Comparison of ENCODE assay signal across 8 cellular contexts in the genomic region with DNA sequence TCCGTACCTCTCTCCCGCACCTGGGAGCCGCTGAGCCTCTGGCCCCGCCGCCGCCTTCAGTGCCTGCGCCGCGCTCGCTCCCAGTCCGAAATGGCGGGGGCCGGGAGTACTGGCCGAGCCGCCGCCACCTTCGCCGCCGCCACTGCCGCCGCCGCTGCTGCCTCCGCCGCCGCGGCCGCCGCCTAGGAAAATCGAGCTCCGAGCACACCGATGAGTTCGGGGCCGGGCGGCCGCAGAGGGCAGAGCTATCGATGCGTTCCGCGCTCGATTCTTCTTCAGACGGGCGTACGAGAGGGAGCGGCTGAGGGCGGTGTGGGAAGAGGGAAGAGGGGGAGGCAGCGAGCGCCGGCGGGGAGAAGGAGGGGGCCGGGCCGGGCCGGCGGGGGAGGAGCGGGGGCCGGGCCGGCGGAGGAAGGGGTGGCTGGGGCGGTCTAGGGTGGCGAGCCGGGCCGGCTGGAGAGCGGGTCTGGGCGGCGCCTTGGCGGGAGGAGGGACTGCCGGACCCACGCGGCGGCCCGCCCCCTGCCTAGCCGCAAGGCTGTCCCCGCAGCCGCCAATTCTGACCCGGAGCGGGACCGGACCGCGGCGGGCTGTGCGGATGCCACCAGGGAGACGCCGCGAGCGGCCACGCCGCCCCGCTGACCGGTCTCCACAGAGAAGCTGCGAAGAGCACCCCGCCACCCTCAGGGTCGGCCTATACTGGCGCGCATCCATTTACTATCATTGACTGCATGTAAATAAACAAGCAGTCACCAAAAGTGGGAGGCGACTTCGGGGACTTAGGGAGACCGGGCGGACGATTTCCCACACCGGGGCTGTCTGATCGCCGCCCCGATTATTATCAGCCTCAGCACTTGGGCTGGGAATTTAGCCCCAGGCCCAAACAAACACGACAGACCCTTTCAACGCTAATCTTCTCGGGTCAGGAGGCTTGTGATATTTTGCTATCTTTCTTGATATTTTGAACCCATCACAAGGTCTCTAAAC. TPM values are rescaled to one million over a fixed set of nuclear protein-coding genes. Genes with fewer than 3 reads are reported as not detected.
DNase-seq lines count a peak whose midpoint lies in the region; ATAC-seq and TF ChIP-seq lines count a peak whose summit lies in the region.

A gene (minus strand): TSS at position 186 of the 987 bp plus-strand sequence.

- H3K27ac Mint-ChIP-seq in chondrocyte (ENCODE audit: unreplicated experiment) = peak within 1 kb of the TSS; percentile 91

- H3K4me3 Mint-ChIP-seq in chondrocyte (ENCODE audit: unreplicated experiment) = peak within 1 kb of the TSS; percentile 83

- no peaks in the 10 kb centered on the region for H3K27me3 Mint-ChIP-seq in chondrocyte (ENCODE audit: low read depth)

- H3K4me1 Mint-ChIP-seq in chondrocyte (ENCODE audit: low read depth) = peaks cover 26% of the 10 kb centered on the region

- ATAC-seq in HG03439 (IDR thresholded peaks at IDR 0.05; ENCODE audit: unreplicated experiment) = peak; percentile 82

- H3K36me3 ChIP-seq in kidney epithelial cell (ENCODE audit: control insufficient read depth, insufficient read depth, low read length) = no peaks in the 10 kb centered on the region

- H3K27me3 ChIP-seq in kidney epithelial cell (ENCODE audit: control insufficient read depth, insufficient read depth, low read length) = no peaks in the 10 kb centered on the region

- no peaks in the 10 kb centered on the region for H3K36me3 Mint-ChIP-seq in chondrocyte (ENCODE audit: low read depth)

- TF ChIP-seq CTCF in chondrocyte (IDR thresholded peaks at IDR 0.05) = no peak
- TF ChIP-seq CTCF in kidney epithelial cell (IDR thresholded peaks at IDR 0.05; ENCODE audit: insufficient read depth, low read length, poor library complexity, severe bottlenecking) = no peak

- peak; percentile 98 for DNase-seq in Ammon's horn (ENCODE audit: low spot score)
- peak; percentile 81 for DNase-seq in GM19238 (ENCODE audit: insufficient read length, low spot score)
- DNase-seq in NCI-H510A (lab: John Stamatoyannopoulos, UW) = peak; percentile 97
- peak; percentile 77 to 86 for DNase-seq in activated CD4-positive, alpha-beta T cell treated with anti-CD3 and anti-CD28 coated beads for 24 hours (ENCODE audit: low read depth in 2 of 2)
- peak; percentile 99 for DNase-seq in chondrocyte (ENCODE audit: low spot score)
- DNase-seq in kidney epithelial cell (ENCODE audit: low read depth) = peak; percentile 71
- peak; percentile 94 for DNase-seq in stimulated activated CD4-positive, alpha-beta T cell treated with anti-CD3 and anti-CD28 coated beads, Interleukin-15, amount 100 ng/mL, for 24 hours

- H3K9me3 Mint-ChIP-seq in chondrocyte (ENCODE audit: low read depth) = no peaks in the 10 kb centered on the region

- peak within 1 kb of the TSS; percentile 88 for H3K4me3 ChIP-seq in kidney epithelial cell (ENCODE audit: low read depth, low read length)

RNA-seq across cellular contexts. Expression of the gene that starts here (rescaled TPM):
- 27.5 to 31.7 TPM (median 31.5 TPM) in 3 replicates for total RNA-seq in chondrocyte
- 23.0 and 24.0 TPM in 2 replicates for total RNA-seq in kidney epithelial cell

Comparison
In these comparisons a context has a peak if more than half of its experiments do, and no peak if none do; other contexts are left out.
1. Peak in every context shown above with its lines: DNase-seq, ATAC-seq and H3K4me3 ChIP-seq.